Comparison of ENCODE assay signal across 17 cellular contexts in genomic region chr2:80896576-80896975, GRCh38.
"Had no signal": no experiment of that assay in that cellular context is flagged by ENCODE, and none has a peak within 500 bp of the region (broad histone marks: within the 10 kb centered on the region; RNA-seq: fewer than 3 reads in every experiment).

No MANE protein-coding gene starts in this region.

- H3K27ac ChIP-seq: epithelial cell of prostate, ovary, transverse colon, vagina, VCaP had no signal

- H3K27ac Mint-ChIP-seq: activated CD4-positive, alpha-beta memory T cell treated with anti-CD3 and anti-CD28 coated beads for 36 hours; dendritic cell treated with granulocyte-macrophage colony-stimulating factor and Interleukin-4, amounts not matched to agents 40 ng/mL and 50 ng/mL, for 4 days; effector memory CD8-positive, alpha-beta T cell had no signal

- H3K36me3 Mint-ChIP-seq: activated CD4-positive, alpha-beta memory T cell treated with anti-CD3 and anti-CD28 coated beads for 36 hours had no signal

- DNase-seq: activated CD4-positive, alpha-beta memory T cell treated with anti-CD3 and anti-CD28 coated beads for 36 hours; activated effector memory CD4-positive, alpha-beta T cell treated with Interleukin-2 at 50 U/mL for 16 hours; activated naive CD4-positive, alpha-beta T cell treated with anti-CD3 and anti-CD28 coated beads, Interleukin-2, amount 50 U/mL, for 16 hours; activated T-cell treated with anti-CD3 and anti-CD28 coated beads, Interleukin-2, amount 50 U/mL, for 4 hours; effector memory CD8-positive, alpha-beta T cell; foreskin melanocyte; head of caudate nucleus; ovary; stimulated activated naive CD8-positive, alpha-beta T cell treated with anti-CD3 and anti-CD28 coated beads, Interleukin-15, Interleukin-2, amounts not matched to agents 100 U/mL and 50 U/mL, for 24 hours; transverse colon had no signal

- H3K4me3 ChIP-seq: lung, ovary, transverse colon, vagina had no signal

- H3K9me3 Mint-ChIP-seq: neural crest cell had no signal

- H3K4me1 ChIP-seq: transverse colon, vagina had no signal

- ATAC-seq: activated T-cell treated with anti-CD3 and anti-CD28 coated beads, Interleukin-2, amount 50 U/mL, for 4 hours; effector memory CD8-positive, alpha-beta T cell; sciatic nerve; stimulated activated naive CD8-positive, alpha-beta T cell treated with anti-CD3 and anti-CD28 coated beads, Interleukin-15, Interleukin-2, amounts not matched to agents 100 U/mL and 50 U/mL, for 24 hours had no signal

- H3K4me3 Mint-ChIP-seq: activated CD4-positive, alpha-beta memory T cell treated with anti-CD3 and anti-CD28 coated beads for 36 hours; activated T-cell treated with anti-CD3 and anti-CD28 coated beads, Interleukin-2, amount 50 U/mL, for 4 hours; dendritic cell treated with granulocyte-macrophage colony-stimulating factor and Interleukin-4, amounts not matched to agents 40 ng/mL and 50 ng/mL, for 4 days; effector memory CD8-positive, alpha-beta T cell; neural crest cell had no signal

- H3K27me3 ChIP-seq: ovary, transverse colon, vagina had no signal

- H3K36me3 ChIP-seq: ovary, transverse colon, vagina had no signal

- H3K27me3 Mint-ChIP-seq: activated CD4-positive, alpha-beta memory T cell treated with anti-CD3 and anti-CD28 coated beads for 36 hours; dendritic cell treated with granulocyte-macrophage colony-stimulating factor and Interleukin-4, amounts not matched to agents 40 ng/mL and 50 ng/mL, for 4 days; effector memory CD8-positive, alpha-beta T cell had no signal
